In the genomic region with DNA sequence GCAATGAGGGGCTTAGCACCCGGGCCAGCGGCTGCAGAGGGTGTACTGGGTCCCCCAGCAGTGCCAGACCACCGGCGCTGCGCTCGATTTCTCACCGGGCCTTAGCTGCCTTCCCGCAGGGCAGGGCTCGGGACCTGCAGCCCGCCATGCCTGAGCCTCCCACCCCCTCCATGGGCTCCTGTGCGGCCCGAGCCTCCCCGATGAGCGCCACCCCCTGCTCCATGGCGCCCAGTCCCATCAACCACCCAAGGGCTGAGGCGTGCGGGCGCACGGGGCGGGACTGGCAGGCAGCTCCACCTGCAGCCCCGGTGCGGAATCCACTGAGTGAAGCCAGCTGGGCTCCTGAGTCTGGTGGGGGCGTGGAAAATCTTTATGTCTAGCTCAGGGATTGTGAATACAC, we compare ENCODE assay signal across 12 cellular contexts. TPM values are rescaled to one million over a fixed set of nuclear protein-coding genes. Genes with fewer than 3 reads are reported as not detected.
DNase-seq lines count a peak whose midpoint lies in the region; ATAC-seq, FAIRE-seq and TF ChIP-seq lines count a peak whose summit lies in the region.
"Not testable (repeated sequence)": the region's sequence is repeated elsewhere in the genome, so short reads cannot be mapped to it uniquely, and the experiment has no call there.
"Had no signal": no experiment of that assay in that cellular context is flagged by ENCODE, and none has a peak within 500 bp of the region (broad histone marks: within the 10 kb centered on the region; RNA-seq: fewer than 3 reads in every experiment).

No MANE protein-coding gene starts in this region.

- not testable (repeated sequence) for H3K4me3 Mint-ChIP-seq in activated CD4-positive, alpha-beta memory T cell treated with anti-CD3 and anti-CD28 coated beads for 36 hours; chondrocyte (ENCODE audit: unreplicated experiment)

- H3K79me2 ChIP-seq in HepG2 (ENCODE audit: insufficient read depth, low read length), result not testable (repeated sequence)

- not testable (repeated sequence) for H3K27ac ChIP-seq in HepG2 (ENCODE audit: extremely low read length, insufficient read depth, low read length); upper lobe of left lung

- H3K36me3 Mint-ChIP-seq in activated CD4-positive, alpha-beta memory T cell treated with anti-CD3 and anti-CD28 coated beads for 36 hours; chondrocyte (ENCODE audit: low read depth): not testable (repeated sequence)

- not testable (repeated sequence) for TF ChIP-seq RAD21 in HepG2 (CRISPR knock-in tag; IDR thresholded peaks at IDR 0.05)

- not testable (repeated sequence) for H3K4me2 ChIP-seq in HepG2 (ENCODE audit: low read depth, low read length)

- H3K27me3 Mint-ChIP-seq in activated CD4-positive, alpha-beta memory T cell treated with anti-CD3 and anti-CD28 coated beads for 36 hours; chondrocyte (ENCODE audit: low read depth): not testable (repeated sequence)

- POLR2A ChIA-PET in activated CD4-positive, alpha-beta memory T cell treated with anti-CD3 and anti-CD28 coated beads for 36 hours (lab: Charles Lee); HepG2 (lab: Yijun Ruan, JAX): not testable (repeated sequence)

- peaks cover 0 to 15% of the 10 kb centered on the region in 2 experiments; a peak in 3 of 5 replicates for H3K27me3 ChIP-seq in HepG2 (ENCODE audit: control insufficient read depth in 1 of 2, insufficient read depth in 2 of 2, low read length in 2 of 2)
- H3K27me3 ChIP-seq in upper lobe of left lung, result not testable (repeated sequence)

- FAIRE-seq in HepG2 (lab: Jason Lieb, UNC), result not testable (repeated sequence)

- H4K20me1 ChIP-seq in HepG2 (ENCODE audit: insufficient read depth, low read length), result not testable (repeated sequence)

- H3K9ac ChIP-seq in HepG2 (ENCODE audit: insufficient read depth, low read depth, low read length), result not testable (repeated sequence)

- DNase-seq in COLO668 (lab: John Stamatoyannopoulos, UW; ENCODE audit: unreplicated experiment) (peak; percentile 73), NCI-H1930 (lab: John Stamatoyannopoulos, UW) (peak; percentile 46 to 48), SHP77 (lab: John Stamatoyannopoulos, UW) (peak; percentile 69 to 79), chondrocyte (ENCODE audit: low spot score) (peak; percentile 83), sciatic nerve (ENCODE audit: low spot score) (peak; percentile 26), upper lobe of left lung (peak; percentile 8 to 73)
- DNase-seq in activated CD4-positive, alpha-beta memory T cell treated with anti-CD3 and anti-CD28 coated beads for 36 hours, result peak; percentile 7
- not testable (repeated sequence) for DNase-seq in HepG2 (ENCODE audit: low spot score)

- CTCF ChIA-PET in activated CD4-positive, alpha-beta memory T cell treated with anti-CD3 and anti-CD28 coated beads for 36 hours (lab: Charles Lee), result interaction anchor here (1.1 to 1.4 kb wide), 2 partner anchors 25 to 73 kb away, joined by 3 read pairs; no protein-coding TSS in a partner anchor
- CTCF ChIA-PET in HepG2 (lab: Yijun Ruan, JAX; ENCODE audit: low intra/inter-chr PET ratio, low total read pairs), result interaction anchor here (0.9 kb wide), 1 partner anchor 460 kb away, joined by 4 read pairs; no protein-coding TSS in a partner anchor

- H3K9me3 ChIP-seq in HepG2 (ENCODE audit: low read length); upper lobe of left lung: not testable (repeated sequence)

- intact Hi-C loops in activated CD4-positive, alpha-beta memory T cell treated with anti-CD3 and anti-CD28 coated beads for 36 hours (cut with micrococcal nuclease); HepG2 (cut with micrococcal nuclease; ENCODE audit: unreplicated experiment); sciatic nerve (cut with DNase I): not testable (repeated sequence)

- not testable (repeated sequence) for TF ChIP-seq CTCF in chondrocyte (IDR thresholded peaks at IDR 0.05); upper lobe of left lung (IDR thresholded peaks at IDR 0.05)
- peak; percentile 9; the same call in 1 of the 2 replicates for TF ChIP-seq CTCF in HepG2 (CRISPR knock-in tag; IDR thresholded peaks at IDR 0.05)

- not testable (repeated sequence) for H2AFZ ChIP-seq in HepG2 (ENCODE audit: low read length)

- not testable (repeated sequence) for BruUV-seq in HepG2 (replicated peaks; lab: Mats Ljungman, UMichigan)

- WGBS in HepG2 (ENCODE audit: low lambda C conversion rate), result 43% methylated on average over 7 of the region's 23 CpGs
- WGBS in upper lobe of left lung, 2 donors, result 90% methylated on average over 5 to 9 of the region's 23 CpGs

- in situ Hi-C loops in HepG2 (cut with HindIII; ENCODE audit: extremely low pct_ligation_motif_present, low pct_unique_long_range_greater_than_20kb), result not testable (repeated sequence)

- not testable (repeated sequence) for TF ChIP-seq EP300 in HepG2 (IDR thresholded peaks at IDR 0.05; ENCODE audit: low read depth in 2 of 2, low read length in 2 of 2); HepG2 (CRISPR knock-in tag; IDR thresholded peaks at IDR 0.05; ENCODE audit: borderline replicate concordance); upper lobe of left lung (IDR thresholded peaks at IDR 0.05)

- peaks cover 11% of the 10 kb centered on the region for H3K4me1 Mint-ChIP-seq in activated CD4-positive, alpha-beta memory T cell treated with anti-CD3 and anti-CD28 coated beads for 36 hours (ENCODE audit: low read depth)
- H3K4me1 Mint-ChIP-seq in chondrocyte (ENCODE audit: low read depth), result not testable (repeated sequence)

- H3K4me1 ChIP-seq in HepG2 (ENCODE audit: insufficient read depth, low read length) (peaks cover 48% of the 10 kb centered on the region), upper lobe of left lung (peaks cover 0 to 10% (median 3%) of the 10 kb centered on the region in 4 donors)

- not testable (repeated sequence) for H3K36me3 ChIP-seq in HepG2 (replicated peaks in 1 of 2; ENCODE audit: control insufficient read depth in 1 of 2, insufficient read depth in 2 of 2, low read length in 2 of 2); upper lobe of left lung

- not testable (repeated sequence) for ATAC-seq in HepG2; sciatic nerve; upper lobe of left lung (ENCODE audit: low FRiP score in 2 of 2)

- not testable (repeated sequence) for H3K27ac Mint-ChIP-seq in activated CD4-positive, alpha-beta memory T cell treated with anti-CD3 and anti-CD28 coated beads for 36 hours; chondrocyte (ENCODE audit: unreplicated experiment)

- H3K4me3 ChIP-seq in HepG2 (replicated peaks in 1 of 3; ENCODE audit: insufficient read depth in 1 of 3, low read depth in 2 of 3, low read length in 3 of 3); upper lobe of left lung: not testable (repeated sequence)

- not testable (repeated sequence) for H3K9me3 Mint-ChIP-seq in activated CD4-positive, alpha-beta memory T cell treated with anti-CD3 and anti-CD28 coated beads for 36 hours; chondrocyte (ENCODE audit: low read depth)

- TF ChIP-seq POLR2A in HepG2 (IDR thresholded peaks at IDR 0.05; ENCODE audit: insufficient read depth in 1 of 2, low read depth in 2 of 2, low read length in 2 of 2); upper lobe of left lung (IDR thresholded peaks at IDR 0.05): not testable (repeated sequence)

RNA-seq across cellular contexts. Expression of gene ALPP, which starts 12.1 kb away (rescaled TPM):
- total RNA-seq in activated CD4-positive, alpha-beta memory T cell treated with anti-CD3 and anti-CD28 coated beads for 36 hours, result not detected
- not detected in 3 replicates for total RNA-seq in chondrocyte
- total RNA-seq in HepG2 (2016; rRNA removed; fragmentation: Illumina TruSeq; extraction: Trizol), result not detected in 2 replicates
- not detected in 2 replicates for total RNA-seq in HepG2 (2016; cell fraction: cytosol; rRNA removed; fragmentation: Illumina TruSeq; extraction: Trizol; ENCODE audit: low read depth)
- not detected in 2 replicates for total RNA-seq in HepG2 (2016; cell fraction: insoluble cytoplasmic fraction; rRNA removed; fragmentation: Illumina TruSeq; extraction: Trizol)
- not detected in 2 replicates for total RNA-seq in HepG2 (2016; cell fraction: membrane; rRNA removed; fragmentation: Illumina TruSeq; extraction: Trizol)
- total RNA-seq in HepG2 (2016; cell fraction: nucleus; rRNA removed; fragmentation: Illumina TruSeq; extraction: Trizol), result not detected in 2 replicates
- polyA plus RNA-seq in HepG2 (2011; rRNA removed), result not detected in 2 replicates
- not detected in 2 replicates for polyA plus RNA-seq in HepG2 (2011; cell fraction: cytosol; rRNA removed)
- not detected in 2 replicates for polyA plus RNA-seq in HepG2 (2011; cell fraction: nucleus; rRNA removed)
- not detected in 2 replicates for polyA plus RNA-seq in HepG2 (2012)
- polyA plus RNA-seq in HepG2 (2016; cell fraction: cytosol; fragmentation: Illumina TruSeq; extraction: Trizol; ENCODE audit: low read depth), result not detected in 2 replicates
- not detected in 2 replicates for polyA plus RNA-seq in HepG2 (2016; cell fraction: insoluble cytoplasmic fraction; fragmentation: Illumina TruSeq; extraction: Trizol; ENCODE audit: low read depth)
- not detected in 2 replicates for polyA plus RNA-seq in HepG2 (2016; cell fraction: membrane; fragmentation: Illumina TruSeq; extraction: Trizol; ENCODE audit: low read depth)
- polyA plus RNA-seq in HepG2 (2016; cell fraction: nucleus; fragmentation: Illumina TruSeq; extraction: Trizol; ENCODE audit: insufficient read depth, low read depth), result not detected in 2 replicates
- polyA minus RNA-seq in HepG2 (2011; rRNA and poly(A)+ RNA removed; ENCODE audit: low replicate concordance), result 1.1 TPM in 1 of 2 replicates, not detected in the other
- polyA minus RNA-seq in HepG2 (2011; cell fraction: cytosol; rRNA and poly(A)+ RNA removed), result not detected in 2 replicates
- not detected in 2 replicates for polyA minus RNA-seq in HepG2 (2011; cell fraction: nucleus; rRNA and poly(A)+ RNA removed)
- not detected for total RNA-seq in sciatic nerve
- 10 to 100 TPM in 5 of 6 donors, 1 to 10 TPM in 1; 4.8 to 59.1 (median 30.8) TPM for total RNA-seq in upper lobe of left lung
- total RNA-seq: A673; CD4-positive, alpha-beta memory T cell had no signal
- polyA plus RNA-seq: BJ; CD4-positive, alpha-beta memory T cell had no signal

RNA-seq across cellular contexts. Expression of gene ALPG, which starts 40.2 kb away (rescaled TPM):
- not detected for total RNA-seq in activated CD4-positive, alpha-beta memory T cell treated with anti-CD3 and anti-CD28 coated beads for 36 hours
- total RNA-seq in chondrocyte (not detected in 3 replicates), HepG2 (2016; rRNA removed; fragmentation: Illumina TruSeq; extraction: Trizol) (not detected in 2 replicates), sciatic nerve (not detected), upper lobe of left lung (1 to 10 TPM in 3 of 6 donors, under 1 TPM in 1, not detected in 2; 0.91 to 2.3 (median 1.4) TPM)
- not detected in 2 replicates for total RNA-seq in HepG2 (2016; cell fraction: cytosol; rRNA removed; fragmentation: Illumina TruSeq; extraction: Trizol; ENCODE audit: low read depth)
- not detected in 2 replicates for total RNA-seq in HepG2 (2016; cell fraction: insoluble cytoplasmic fraction; rRNA removed; fragmentation: Illumina TruSeq; extraction: Trizol)
- not detected in 2 replicates for total RNA-seq in HepG2 (2016; cell fraction: membrane; rRNA removed; fragmentation: Illumina TruSeq; extraction: Trizol)
- not detected in 2 replicates for total RNA-seq in HepG2 (2016; cell fraction: nucleus; rRNA removed; fragmentation: Illumina TruSeq; extraction: Trizol)
- polyA plus RNA-seq in HepG2 (2011; rRNA removed), result not detected in 2 replicates
- polyA plus RNA-seq in HepG2 (2011; cell fraction: cytosol; rRNA removed), result not detected in 2 replicates
- not detected in 2 replicates for polyA plus RNA-seq in HepG2 (2011; cell fraction: nucleus; rRNA removed)
- not detected in 2 replicates for polyA plus RNA-seq in HepG2 (2012)
- polyA plus RNA-seq in HepG2 (2016; cell fraction: cytosol; fragmentation: Illumina TruSeq; extraction: Trizol; ENCODE audit: low read depth), result not detected in 2 replicates
- not detected in 2 replicates for polyA plus RNA-seq in HepG2 (2016; cell fraction: insoluble cytoplasmic fraction; fragmentation: Illumina TruSeq; extraction: Trizol; ENCODE audit: low read depth)
- not detected in 2 replicates for polyA plus RNA-seq in HepG2 (2016; cell fraction: membrane; fragmentation: Illumina TruSeq; extraction: Trizol; ENCODE audit: low read depth)
- polyA plus RNA-seq in HepG2 (2016; cell fraction: nucleus; fragmentation: Illumina TruSeq; extraction: Trizol; ENCODE audit: insufficient read depth, low read depth), result not detected in 2 replicates
- polyA minus RNA-seq in HepG2 (2011; rRNA and poly(A)+ RNA removed; ENCODE audit: low replicate concordance), result 0.12 TPM in 1 of 2 replicates, not detected in the other
- not detected in 2 replicates for polyA minus RNA-seq in HepG2 (2011; cell fraction: cytosol; rRNA and poly(A)+ RNA removed)
- polyA minus RNA-seq in HepG2 (2011; cell fraction: nucleus; rRNA and poly(A)+ RNA removed), result not detected in 2 replicates
- total RNA-seq: A172; A673; CD4-positive, alpha-beta memory T cell had no signal
- polyA plus RNA-seq: BJ; CD4-positive, alpha-beta memory T cell had no signal
